In the genomic region with DNA sequence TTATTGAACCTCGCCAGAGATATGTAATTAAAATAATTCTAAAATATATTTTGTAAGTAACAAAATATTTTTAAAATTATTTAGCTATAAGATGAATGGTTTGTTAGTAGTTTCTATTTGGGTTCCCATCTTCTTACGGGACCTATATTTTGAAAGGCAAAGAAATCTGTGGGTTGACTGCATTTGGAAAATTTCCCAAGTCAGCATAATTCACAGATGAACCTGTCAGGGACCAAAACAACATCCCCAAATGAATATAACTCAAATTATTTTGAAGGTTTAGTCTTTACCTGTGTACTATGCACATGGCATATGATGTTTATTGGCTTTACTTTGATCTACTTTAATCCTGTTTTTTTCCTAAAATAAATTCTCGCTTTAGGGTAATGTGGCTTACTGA, we compare ENCODE assay signal across 3 cellular contexts.
A peak's percentile ranks its signal among the peaks of the same experiment; 100 is the strongest.
TF ChIP-seq lines count a peak whose summit lies in the region.

No MANE protein-coding gene starts in this region.

TF ChIP-seq in HepG2, 621 proteins besides CTCF, POLR2A, EP300 and RAD21 (continues in another document):
- TF ChIP-seq ZSCAN30 (CRISPR knock-in tag; IDR thresholded peaks at IDR 0.05) = no peak
- TF ChIP-seq, protein P1, sequence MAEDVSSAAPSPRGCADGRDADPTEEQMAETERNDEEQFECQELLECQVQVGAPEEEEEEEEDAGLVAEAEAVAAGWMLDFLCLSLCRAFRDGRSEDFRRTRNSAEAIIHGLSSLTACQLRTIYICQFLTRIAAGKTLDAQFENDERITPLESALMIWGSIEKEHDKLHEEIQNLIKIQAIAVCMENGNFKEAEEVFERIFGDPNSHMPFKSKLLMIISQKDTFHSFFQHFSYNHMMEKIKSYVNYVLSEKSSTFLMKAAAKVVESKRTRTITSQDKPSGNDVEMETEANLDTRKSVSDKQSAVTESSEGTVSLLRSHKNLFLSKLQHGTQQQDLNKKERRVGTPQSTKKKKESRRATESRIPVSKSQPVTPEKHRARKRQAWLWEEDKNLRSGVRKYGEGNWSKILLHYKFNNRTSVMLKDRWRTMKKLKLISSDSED (CRISPR knock-in tag; IDR thresholded peaks at IDR 0.05) = no peak
- peak; percentile 95 for TF ChIP-seq MAFF (IDR thresholded peaks at IDR 0.05; ENCODE audit: low read depth, low read length)
- TF ChIP-seq REL (CRISPR knock-in tag; conservative IDR thresholded peaks at IDR 0.05) = no peak
- peak; percentile 96 to 97 for TF ChIP-seq MAFK (conservative IDR thresholded peaks at IDR 0.05 in 1 of 2, IDR thresholded peaks at IDR 0.05 in 1 of 2; ENCODE audit: low read length in 2 of 2)
- TF ChIP-seq ZNF792 (CRISPR knock-in tag; IDR thresholded peaks at IDR 0.05) = no peak
- no peak for TF ChIP-seq FOXA1 (IDR thresholded peaks at IDR 0.05)
- no peak for TF ChIP-seq FOXA1 (CRISPR knock-in tag; IDR thresholded peaks at IDR 0.05)
- no peak for TF ChIP-seq RBM22 (optimal IDR thresholded peaks at IDR 0.05; ENCODE audit: low read length)
- TF ChIP-seq, protein P2, sequence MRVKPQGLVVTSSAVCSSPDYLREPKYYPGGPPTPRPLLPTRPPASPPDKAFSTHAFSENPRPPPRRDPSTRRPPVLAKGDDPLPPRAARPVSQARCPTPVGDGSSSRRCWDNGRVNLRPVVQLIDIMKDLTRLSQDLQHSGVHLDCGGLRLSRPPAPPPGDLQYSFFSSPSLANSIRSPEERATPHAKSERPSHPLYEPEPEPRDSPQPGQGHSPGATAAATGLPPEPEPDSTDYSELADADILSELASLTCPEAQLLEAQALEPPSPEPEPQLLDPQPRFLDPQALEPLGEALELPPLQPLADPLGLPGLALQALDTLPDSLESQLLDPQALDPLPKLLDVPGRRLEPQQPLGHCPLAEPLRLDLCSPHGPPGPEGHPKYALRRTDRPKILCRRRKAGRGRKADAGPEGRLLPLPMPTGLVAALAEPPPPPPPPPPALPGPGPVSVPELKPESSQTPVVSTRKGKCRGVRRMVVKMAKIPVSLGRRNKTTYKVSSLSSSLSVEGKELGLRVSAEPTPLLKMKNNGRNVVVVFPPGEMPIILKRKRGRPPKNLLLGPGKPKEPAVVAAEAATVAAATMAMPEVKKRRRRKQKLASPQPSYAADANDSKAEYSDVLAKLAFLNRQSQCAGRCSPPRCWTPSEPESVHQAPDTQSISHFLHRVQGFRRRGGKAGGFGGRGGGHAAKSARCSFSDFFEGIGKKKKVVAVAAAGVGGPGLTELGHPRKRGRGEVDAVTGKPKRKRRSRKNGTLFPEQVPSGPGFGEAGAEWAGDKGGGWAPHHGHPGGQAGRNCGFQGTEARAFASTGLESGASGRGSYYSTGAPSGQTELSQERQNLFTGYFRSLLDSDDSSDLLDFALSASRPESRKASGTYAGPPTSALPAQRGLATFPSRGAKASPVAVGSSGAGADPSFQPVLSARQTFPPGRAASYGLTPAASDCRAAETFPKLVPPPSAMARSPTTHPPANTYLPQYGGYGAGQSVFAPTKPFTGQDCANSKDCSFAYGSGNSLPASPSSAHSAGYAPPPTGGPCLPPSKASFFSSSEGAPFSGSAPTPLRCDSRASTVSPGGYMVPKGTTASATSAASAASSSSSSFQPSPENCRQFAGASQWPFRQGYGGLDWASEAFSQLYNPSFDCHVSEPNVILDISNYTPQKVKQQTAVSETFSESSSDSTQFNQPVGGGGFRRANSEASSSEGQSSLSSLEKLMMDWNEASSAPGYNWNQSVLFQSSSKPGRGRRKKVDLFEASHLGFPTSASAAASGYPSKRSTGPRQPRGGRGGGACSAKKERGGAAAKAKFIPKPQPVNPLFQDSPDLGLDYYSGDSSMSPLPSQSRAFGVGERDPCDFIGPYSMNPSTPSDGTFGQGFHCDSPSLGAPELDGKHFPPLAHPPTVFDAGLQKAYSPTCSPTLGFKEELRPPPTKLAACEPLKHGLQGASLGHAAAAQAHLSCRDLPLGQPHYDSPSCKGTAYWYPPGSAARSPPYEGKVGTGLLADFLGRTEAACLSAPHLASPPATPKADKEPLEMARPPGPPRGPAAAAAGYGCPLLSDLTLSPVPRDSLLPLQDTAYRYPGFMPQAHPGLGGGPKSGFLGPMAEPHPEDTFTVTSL (CRISPR knock-in tag; IDR thresholded peaks at IDR 0.05; ENCODE audit: borderline replicate concordance) = no peak
- no peak for TF ChIP-seq HNF4A (CRISPR knock-in tag; IDR thresholded peaks at IDR 0.05)

TF ChIP-seq in IMR-90, 13 proteins besides CTCF, POLR2A, EP300 and RAD21:
- TF ChIP-seq MAZ (IDR thresholded peaks at IDR 0.05; ENCODE audit: borderline replicate concordance, low read depth, low read length) = no peak
- TF ChIP-seq CEBPB (IDR thresholded peaks at IDR 0.05; ENCODE audit: low read depth, low read length) = no peak
- TF ChIP-seq MAFK (IDR thresholded peaks at IDR 0.05; ENCODE audit: low read depth, low read length) = peak; percentile 82
- TF ChIP-seq, protein P3, sequence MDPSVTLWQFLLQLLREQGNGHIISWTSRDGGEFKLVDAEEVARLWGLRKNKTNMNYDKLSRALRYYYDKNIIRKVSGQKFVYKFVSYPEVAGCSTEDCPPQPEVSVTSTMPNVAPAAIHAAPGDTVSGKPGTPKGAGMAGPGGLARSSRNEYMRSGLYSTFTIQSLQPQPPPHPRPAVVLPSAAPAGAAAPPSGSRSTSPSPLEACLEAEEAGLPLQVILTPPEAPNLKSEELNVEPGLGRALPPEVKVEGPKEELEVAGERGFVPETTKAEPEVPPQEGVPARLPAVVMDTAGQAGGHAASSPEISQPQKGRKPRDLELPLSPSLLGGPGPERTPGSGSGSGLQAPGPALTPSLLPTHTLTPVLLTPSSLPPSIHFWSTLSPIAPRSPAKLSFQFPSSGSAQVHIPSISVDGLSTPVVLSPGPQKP (IDR thresholded peaks at IDR 0.05; ENCODE audit: borderline replicate concordance, low read depth, low read length) = no peak
- TF ChIP-seq SMC3 (IDR thresholded peaks at IDR 0.05; ENCODE audit: low read depth, low read length) = no peak

TF ChIP-seq in H1, 55 proteins besides CTCF, POLR2A, EP300 and RAD21:
- TF ChIP-seq MAFK (IDR thresholded peaks at IDR 0.05; ENCODE audit: low read depth, low read length) (peak; percentile 32; the same call in 1 of the 2 replicates), CEBPB (IDR thresholded peaks at IDR 0.05; ENCODE audit: low read depth, low read length) (no peak)
